Comparison of ENCODE assay signal across 10 cellular contexts in the genomic region with DNA sequence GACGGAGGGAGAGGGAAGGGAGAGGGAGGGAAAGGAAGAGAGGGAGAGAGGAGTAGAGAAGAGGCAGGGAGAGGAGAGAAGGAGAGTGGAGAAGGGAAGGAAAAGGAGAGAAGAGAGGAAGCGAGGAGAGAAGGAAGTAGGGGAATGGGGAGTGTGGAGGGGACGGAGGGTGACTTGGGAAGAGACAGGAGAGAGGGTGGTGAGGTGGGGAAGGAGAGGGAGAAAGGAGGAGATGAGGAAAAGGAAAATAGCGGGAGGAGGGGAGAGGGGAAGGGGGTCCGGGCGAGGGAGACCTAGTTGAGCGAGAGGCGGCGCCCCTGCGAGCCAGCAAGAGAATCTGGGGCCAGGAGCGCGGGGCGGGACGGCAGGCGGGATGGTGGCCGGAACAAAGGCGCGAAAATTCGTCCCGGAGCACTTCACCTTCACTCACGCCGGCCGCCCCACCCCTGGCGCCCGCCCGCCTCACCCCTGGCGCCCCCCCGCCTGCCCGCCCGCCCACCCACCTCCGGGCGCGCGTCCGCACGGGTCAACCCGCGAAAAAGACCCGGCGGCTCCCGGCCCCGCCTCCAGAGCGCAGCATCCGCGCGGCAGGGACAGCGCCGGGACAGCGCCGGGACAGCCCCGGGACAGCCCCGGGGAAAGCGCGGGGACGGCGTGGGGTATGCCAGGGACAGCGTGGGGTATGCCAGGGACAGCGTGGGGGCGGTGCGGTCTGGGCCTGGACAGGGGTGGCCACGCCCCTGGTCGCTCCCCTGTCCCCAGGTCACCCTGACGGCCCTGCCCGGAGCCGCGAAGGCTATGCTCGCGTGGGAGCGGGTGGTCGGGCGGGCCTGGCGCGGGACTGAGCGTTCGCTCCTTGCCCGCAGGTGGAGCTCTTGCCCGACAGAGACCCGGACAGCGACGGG. TPM values are rescaled to one million over a fixed set of nuclear protein-coding genes. Genes with fewer than 3 reads are reported as not detected.
DNase-seq lines count a peak whose midpoint lies in the region; ATAC-seq, FAIRE-seq and TF ChIP-seq lines count a peak whose summit lies in the region.
"Had no signal": no experiment of that assay in that cellular context is flagged by ENCODE, and none has a peak within 500 bp of the region (broad histone marks: within the 10 kb centered on the region; RNA-seq: fewer than 3 reads in every experiment).

No MANE protein-coding gene starts in this region.

- BruUV-seq in GM12878 (replicated peaks; lab: Mats Ljungman, UMichigan), result no TSS peak

- peaks cover 17% of the 10 kb centered on the region for H3K4me1 ChIP-seq in BE2C
- no peaks in the 10 kb centered on the region for H3K4me1 ChIP-seq in GM12878 (ENCODE audit: control insufficient read depth, insufficient read depth, low read length)
- H3K4me1 ChIP-seq in mesodermal cell (ENCODE audit: control insufficient read depth, insufficient read depth, low read length, poor library complexity, severe bottlenecking), result peaks cover 4% of the 10 kb centered on the region

- H3K27me3 ChIP-seq in BE2C (no peaks in the 10 kb centered on the region), GM12878 (replicated peaks in 1 of 2; ENCODE audit: control insufficient read depth in 2 of 2, insufficient read depth in 2 of 2, low read length in 1 of 2) (peaks cover 0 to 2% of the 10 kb centered on the region in 2 experiments; a peak in 1 of 4 replicates)

- POLR2A ChIA-PET in GM12878 (lab: Charles Lee), result no interaction called here
- POLR2A ChIA-PET in GM10248 (lab: Yijun Ruan, JAX), result no interaction called here

- no peaks in the 10 kb centered on the region for H3K79me2 ChIP-seq in GM12878 (ENCODE audit: control insufficient read depth, insufficient read depth, low read length)

- TF ChIP-seq CTCF in BE2C (IDR thresholded peaks at IDR 0.05; ENCODE audit: low read depth, low read length) (peak; percentile 59), GM12878 (IDR thresholded peaks at IDR 0.05 in 2 of 3, conservative IDR thresholded peaks at IDR 0.05 in 1 of 3; ENCODE audit: control insufficient read depth in 2 of 3, extremely low read depth in 1 of 3, insufficient read depth in 1 of 3, low read depth in 3 of 3, low read length in 3 of 3) (no peak), GM10248 (IDR thresholded peaks at IDR 0.05; ENCODE audit: control extremely low read depth, extremely low read depth, low read depth, missing control alignments) (no peak)

- RAD21 ChIA-PET in GM12878 (lab: Charles Lee; ENCODE audit: unreplicated experiment), result no interaction called here

- FAIRE-seq in GM12878 (lab: Jason Lieb, UNC) (no peak), HTR-8/SVneo (lab: Jason Lieb, UNC) (no peak)

- no peak overlapping the region for H3K9ac ChIP-seq in GM12878 (ENCODE audit: control insufficient read depth, insufficient read depth, low read length)

- H3K27ac ChIP-seq in GM12878 (ENCODE audit: control insufficient read depth, insufficient read depth) (no peak overlapping the region), mesodermal cell (ENCODE audit: low read depth, low read length, severe bottlenecking) (no peak overlapping the region)

- ATAC-seq in GM12878 (peak; percentile 68), HG02678 (IDR thresholded peaks at IDR 0.05; ENCODE audit: unreplicated experiment) (no peak)

- in situ Hi-C loops in GM12878 (cut with MboI), result no loop called here

- DNase-seq in BE2C (peak; percentile 92), HK-2 (ENCODE audit: unreplicated experiment) (peak; percentile 17), GM12878 (ENCODE audit: low read depth, low spot score) (no peak), GM10248 (ENCODE audit: extremely low spot score) (no peak), HTR-8/SVneo (ENCODE audit: insufficient read length, low spot score) (no peak), activated gamma-delta T cell (lab: John Stamatoyannopoulos, UW) (no peak)
- DNase-seq: activated naive CD4-positive, alpha-beta T cell had no signal

- H2AFZ ChIP-seq in GM12878 (ENCODE audit: control insufficient read depth, low read depth, low read length), result no peak overlapping the region

- no peaks in the 10 kb centered on the region for H3K36me3 ChIP-seq in BE2C
- H3K36me3 ChIP-seq in GM12878 (ENCODE audit: control insufficient read depth in 2 of 2, insufficient read depth in 2 of 2, low read length in 1 of 2), result no peaks in the 10 kb centered on the region
- H3K36me3 ChIP-seq in mesodermal cell (ENCODE audit: control insufficient read depth, insufficient read depth, low read length), result no peaks in the 10 kb centered on the region

- SMC1A ChIA-PET in GM12878 (lab: Charles Lee; ENCODE audit: uncharacterized antibody, unreplicated experiment), result no interaction called here

- no peaks in the 10 kb centered on the region for H4K20me1 ChIP-seq in GM12878 (ENCODE audit: control insufficient read depth, insufficient read depth)

- H3K4me3 ChIP-seq in BE2C (ENCODE audit: low read depth, low read length) (peak overlapping the region; percentile 90), GM12878 (no peak overlapping the region), mesodermal cell (ENCODE audit: extremely low read depth, insufficient read depth, low read length, poor library complexity, severe bottlenecking) (peak overlapping the region; percentile 37)

- CTCF ChIA-PET in GM12878 (lab: Yijun Ruan, JAX) (no interaction called here), GM10248 (lab: Yijun Ruan, JAX) (no interaction called here)

- no peak overlapping the region for H3K4me2 ChIP-seq in GM12878 (ENCODE audit: control insufficient read depth, insufficient read depth)

- TF ChIP-seq EP300 in GM12878 (IDR thresholded peaks at IDR 0.05; ENCODE audit: borderline replicate concordance in 1 of 2, control insufficient read depth in 1 of 2, low read depth in 2 of 2, low read length in 2 of 2), result no peak

- intact Hi-C loops in GM12878 (cut with micrococcal nuclease; ENCODE audit: unreplicated experiment), result no loop called here

- TF ChIP-seq POLR2A in GM12878 (IDR thresholded peaks at IDR 0.05; ENCODE audit: low read depth, low read length), result no peak

- no peak for TF ChIP-seq RAD21 in GM12878 (IDR thresholded peaks at IDR 0.05; ENCODE audit: insufficient read depth, low read depth, low read length)

- 4% methylated on average over 36 of the region's 80 CpGs for WGBS in GM12878 (ENCODE audit: insufficient coverage, insufficient replicate concordance, low lambda C conversion rate, missing lambda C conversion rate)
- 0 to 1% methylated on average over 25 to 63 of the region's 80 CpGs for WGBS in mesodermal cell (ENCODE audit: insufficient coverage in 2 of 2), 2 experiments

- H3K9me3 ChIP-seq in BE2C, result no peaks in the 10 kb centered on the region
- no peaks in the 10 kb centered on the region for H3K9me3 ChIP-seq in GM12878 (replicated peaks; ENCODE audit: control insufficient read depth, insufficient read depth, low read length)
- H3K9me3 ChIP-seq in mesodermal cell (ENCODE audit: control insufficient read depth, low read length), result no peaks in the 10 kb centered on the region

TF ChIP-seq in GM12878, 131 proteins besides CTCF, POLR2A, EP300 and RAD21 (continues in another document):
- TF ChIP-seq, protein P1, sequence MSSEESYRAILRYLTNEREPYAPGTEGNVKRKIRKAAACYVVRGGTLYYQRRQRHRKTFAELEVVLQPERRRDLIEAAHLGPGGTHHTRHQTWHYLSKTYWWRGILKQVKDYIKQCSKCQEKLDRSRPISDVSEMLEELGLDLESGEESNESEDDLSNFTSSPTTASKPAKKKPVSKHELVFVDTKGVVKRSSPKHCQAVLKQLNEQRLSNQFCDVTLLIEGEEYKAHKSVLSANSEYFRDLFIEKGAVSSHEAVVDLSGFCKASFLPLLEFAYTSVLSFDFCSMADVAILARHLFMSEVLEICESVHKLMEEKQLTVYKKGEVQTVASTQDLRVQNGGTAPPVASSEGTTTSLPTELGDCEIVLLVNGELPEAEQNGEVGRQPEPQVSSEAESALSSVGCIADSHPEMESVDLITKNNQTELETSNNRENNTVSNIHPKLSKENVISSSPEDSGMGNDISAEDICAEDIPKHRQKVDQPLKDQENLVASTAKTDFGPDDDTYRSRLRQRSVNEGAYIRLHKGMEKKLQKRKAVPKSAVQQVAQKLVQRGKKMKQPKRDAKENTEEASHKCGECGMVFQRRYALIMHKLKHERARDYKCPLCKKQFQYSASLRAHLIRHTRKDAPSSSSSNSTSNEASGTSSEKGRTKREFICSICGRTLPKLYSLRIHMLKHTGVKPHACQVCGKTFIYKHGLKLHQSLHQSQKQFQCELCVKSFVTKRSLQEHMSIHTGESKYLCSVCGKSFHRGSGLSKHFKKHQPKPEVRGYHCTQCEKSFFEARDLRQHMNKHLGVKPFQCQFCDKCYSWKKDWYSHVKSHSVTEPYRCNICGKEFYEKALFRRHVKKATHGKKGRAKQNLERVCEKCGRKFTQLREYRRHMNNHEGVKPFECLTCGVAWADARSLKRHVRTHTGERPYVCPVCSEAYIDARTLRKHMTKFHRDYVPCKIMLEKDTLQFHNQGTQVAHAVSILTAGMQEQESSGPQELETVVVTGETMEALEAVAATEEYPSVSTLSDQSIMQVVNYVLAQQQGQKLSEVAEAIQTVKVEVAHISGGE (CRISPR knock-in tag; IDR thresholded peaks at IDR 0.05), result no peak
- TF ChIP-seq KDM1A (IDR thresholded peaks at IDR 0.05; ENCODE audit: borderline replicate concordance), result no peak
- no peak for TF ChIP-seq RFX5 (IDR thresholded peaks at IDR 0.05; ENCODE audit: low read depth, low read length)
- no peak for TF ChIP-seq TCF3 (IDR thresholded peaks at IDR 0.05; ENCODE audit: borderline replicate concordance, insufficient read depth, low read depth, low read length)
- no peak for TF ChIP-seq ASH2L (IDR thresholded peaks at IDR 0.05; ENCODE audit: borderline replicate concordance, low read depth)

RNA-seq across cellular contexts. Expression of a gene that starts 4.2 kb away (rescaled TPM):
- polyA plus RNA-seq in BE2C (2012; ENCODE audit: insufficient read depth, insufficient read length, low read depth), result 53.7 TPM
- total RNA-seq in GM12878 (2013; cell fraction: nucleolus; rRNA removed), result not detected in 2 replicates
- not detected in 2 replicates for total RNA-seq in GM12878 (2014; rRNA removed)
- total RNA-seq in GM12878 (2014; rRNA removed; fragmentation: Illumina TruSeq; extraction: Trizol), result not detected in 2 replicates
- not detected in 2 replicates for total RNA-seq in GM12878 (2021)
- polyA plus RNA-seq in GM12878 (2011; ENCODE audit: low read depth), result not detected
- 0.22 TPM in 1 of 2 replicates, not detected in the other for polyA plus RNA-seq in GM12878 (2011; rRNA removed)
- polyA plus RNA-seq in GM12878 (2011; cell fraction: cytosol; rRNA removed), result not detected in 2 replicates
- polyA plus RNA-seq in GM12878 (2011; cell fraction: nucleus; rRNA removed), result 0.03 TPM in 1 of 2 replicates, not detected in the other
- polyA plus RNA-seq in GM12878 (2012), result not detected in 2 replicates
- polyA plus RNA-seq in GM12878 (2014; fragmentation: Illumina TruSeq; extraction: Trizol), result not detected in 2 replicates
- polyA plus RNA-seq in GM12878 (2014; fragmentation: Nextera tagmentation; extraction: Ambion mirVana), result not detected
- not detected in 2 replicates for polyA plus RNA-seq in GM12878 (2014; rRNA removed)
- polyA plus RNA-seq in GM12878 (2016; fragmentation: Nextera tagmentation; extraction: Ambion mirVana), result not detected
- not detected in 2 replicates for polyA minus RNA-seq in GM12878 (2011; rRNA and poly(A)+ RNA removed)
- polyA minus RNA-seq in GM12878 (2011; cell fraction: cytosol; rRNA and poly(A)+ RNA removed), result not detected in 2 replicates
- polyA minus RNA-seq in GM12878 (2011; cell fraction: nucleus; rRNA and poly(A)+ RNA removed), result not detected in 2 replicates
- 0.70 TPM for polyA plus RNA-seq in mesodermal cell (2013, experiment 1 of 2)
- 0.76 TPM for polyA plus RNA-seq in mesodermal cell (2013, experiment 2 of 2)
- total RNA-seq: LHCN-M2 had no signal

Comparison
In these comparisons a context has a peak if more than half of its experiments do, and no peak if none do; other contexts are left out.
1. DNase-seq: peak in BE2C (single experiment) and HK-2 (single experiment); none in GM12878 (single experiment), GM10248 (single experiment), HTR-8/SVneo (single experiment) and activated gamma-delta T cell (single experiment).